Comparison of ENCODE assay signal across 16 cellular contexts in the genomic region with DNA sequence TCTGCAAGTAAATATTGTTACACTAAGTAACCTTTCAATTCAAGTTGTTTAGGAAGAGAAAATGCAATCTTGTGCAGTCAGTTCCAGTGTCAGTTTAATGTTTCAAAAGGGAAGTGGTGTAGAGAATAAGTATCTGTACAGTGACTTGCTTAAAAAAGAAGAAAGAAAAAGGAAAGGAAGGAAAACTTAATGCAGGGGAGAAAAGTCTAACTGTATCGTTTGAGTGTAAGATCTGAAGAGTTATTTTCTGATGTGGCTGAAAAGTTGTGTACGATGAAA. TPM values are rescaled to one million over a fixed set of nuclear protein-coding genes. Genes with fewer than 3 reads are reported as not detected.
"Had no signal": no experiment of that assay in that cellular context is flagged by ENCODE, and none has a peak within 500 bp of the region (broad histone marks: within the 10 kb centered on the region; RNA-seq: fewer than 3 reads in every experiment).

No MANE protein-coding gene starts in this region.

- H3K27ac ChIP-seq: left lung, ovary had no signal

- H3K36me3 ChIP-seq: left lung, ovary had no signal

- H3K4me3 ChIP-seq: left lung, ovary had no signal

- H3K4me1 ChIP-seq: left lung had no signal

- ATAC-seq: left lung; naive thymus-derived CD4-positive, alpha-beta T cell; stimulated activated naive B cell treated with anti-CD40 and anti-IgM and Interleukin-4, amounts not matched to agents 10 μg/mL and 1 μg/mL and 100 μg/mL, for 72 hours had no signal

- FAIRE-seq: kidney had no signal

- H3K27me3 ChIP-seq: left lung, ovary had no signal

- H3K9me3 ChIP-seq: left lung, ovary had no signal

- DNase-seq: activated CD4-positive, alpha-beta T cell treated with anti-CD3 and anti-CD28 coated beads, Interleukin-2, amount 10 ng/mL, durations not matched to agents 7 days and 5 days; activated CD4-positive, CD25-positive, alpha-beta regulatory T cell; activated CD8-positive, alpha-beta memory T cell treated with anti-CD3 and anti-CD28 coated beads for 24 hours; activated naive CD4-positive, alpha-beta T cell; aorta; effector memory CD4-positive, alpha-beta T cell; kidney; left lung; naive thymus-derived CD4-positive, alpha-beta T cell; ovary; stimulated activated CD4-positive, alpha-beta T cell treated with anti-CD3 and anti-CD28 coated beads, Interleukin-2, amount 100 ng/mL, for 48 hours; stimulated activated naive B cell treated with anti-CD40 and anti-IgM and Interleukin-4, amounts not matched to agents 10 μg/mL and 1 μg/mL and 100 μg/mL, for 72 hours; substantia nigra; T-helper 2 cell had no signal

RNA-seq across cellular contexts. Expression of a gene that starts 8.5 kb away (rescaled TPM):
- total RNA-seq: activated CD4-positive, alpha-beta T cell treated with anti-CD3 and anti-CD28 coated beads, Interleukin-2, amount 10 ng/mL, durations not matched to agents 7 days and 5 days; activated T-helper 1 cell treated with anti-CD3 and anti-CD28 coated beads, Interleukin-12 subunit alpha, Interleukin-12 subunit beta, Interleukin-2, Interleukin-4 antibody, amounts not matched to agents 30 ng/mL and 10 ng/mL and 1 ng/mL, durations not matched to agents 14 hours and 24 hours and 36 hours; mononuclear cell; naive thymus-derived CD4-positive, alpha-beta T cell had no signal
- polyA plus RNA-seq: naive thymus-derived CD4-positive, alpha-beta T cell had no signal
